ENCODE assay signal across 12 cellular contexts in the genomic region with DNA sequence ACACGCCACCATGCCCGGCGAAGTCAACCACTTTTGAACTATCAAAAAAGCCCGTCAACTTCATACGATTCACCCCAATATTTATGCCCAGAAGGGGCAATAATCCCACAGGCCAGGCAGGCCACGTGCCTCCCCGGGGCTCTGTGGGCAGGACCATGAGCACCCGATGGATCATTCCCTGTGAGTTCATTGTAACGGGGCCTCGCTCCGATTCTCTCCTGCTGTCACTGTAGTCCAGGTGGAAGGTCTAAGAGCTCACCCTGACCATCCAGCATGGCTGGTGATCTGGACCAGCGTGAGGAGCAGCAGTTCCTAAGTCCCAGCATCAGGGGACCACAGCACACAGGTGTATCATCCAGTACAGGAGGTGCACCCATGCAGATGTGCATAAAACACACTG.
"Had no signal": no experiment of that assay in that cellular context is flagged by ENCODE, and none has a peak within 500 bp of the region (broad histone marks: within the 10 kb centered on the region; RNA-seq: fewer than 3 reads in every experiment).

No MANE protein-coding gene starts in this region.

- H3K9me3 Mint-ChIP-seq: stimulated activated memory B cell treated with anti-CD40 and anti-IgM and Interleukin-4, amounts not matched to agents 10 μg/mL and 1 μg/mL and 100 μg/mL, for 72 hours had no signal

- DNase-seq: activated CD4-positive, alpha-beta T cell treated with anti-CD3 and anti-CD28 coated beads for 36 hours; activated CD8-positive, alpha-beta T cell treated with anti-CD3 and anti-CD28 coated beads, Interleukin-2, amount 10 ng/mL, durations not matched to agents 7 days and 5 days; foreskin keratinocyte; heart right ventricle; islet precursor cell; left ventricle myocardium inferior; nephron progenitor cell; transverse colon had no signal

- H3K27ac ChIP-seq: cardiac muscle cell, foreskin keratinocyte, left ventricle myocardium inferior, pancreas, transverse colon had no signal

- H3K4me3 ChIP-seq: ascending aorta, cardiac muscle cell, heart right ventricle, pancreas, transverse colon had no signal

- H3K27ac Mint-ChIP-seq: activated CD4-positive, alpha-beta T cell treated with anti-CD3 and anti-CD28 coated beads for 36 hours; activated CD8-positive, alpha-beta T cell treated with anti-CD3 and anti-CD28 coated beads, Interleukin-2, amount 10 ng/mL, durations not matched to agents 7 days and 5 days; nephron progenitor cell; stimulated activated memory B cell treated with anti-CD40 and anti-IgM and Interleukin-4, amounts not matched to agents 10 μg/mL and 1 μg/mL and 100 μg/mL, for 72 hours had no signal

- H3K4me1 Mint-ChIP-seq: activated CD4-positive, alpha-beta T cell treated with anti-CD3 and anti-CD28 coated beads for 36 hours; stimulated activated memory B cell treated with anti-CD40 and anti-IgM and Interleukin-4, amounts not matched to agents 10 μg/mL and 1 μg/mL and 100 μg/mL, for 72 hours had no signal

- H3K9me3 ChIP-seq: ascending aorta, heart right ventricle, pancreas, transverse colon had no signal

- H3K4me1 ChIP-seq: ascending aorta, foreskin keratinocyte, pancreas, transverse colon had no signal

- H3K36me3 ChIP-seq: ascending aorta, left ventricle myocardium inferior, transverse colon had no signal

- ATAC-seq: activated CD4-positive, alpha-beta T cell treated with anti-CD3 and anti-CD28 coated beads for 36 hours; activated CD8-positive, alpha-beta T cell treated with anti-CD3 and anti-CD28 coated beads, Interleukin-2, amount 10 ng/mL, durations not matched to agents 7 days and 5 days; foreskin keratinocyte; stimulated activated memory B cell treated with anti-CD40 and anti-IgM and Interleukin-4, amounts not matched to agents 10 μg/mL and 1 μg/mL and 100 μg/mL, for 72 hours had no signal

- H3K27me3 Mint-ChIP-seq: activated CD4-positive, alpha-beta T cell treated with anti-CD3 and anti-CD28 coated beads for 36 hours had no signal

- H3K4me3 Mint-ChIP-seq: activated CD4-positive, alpha-beta T cell treated with anti-CD3 and anti-CD28 coated beads for 36 hours; activated CD8-positive, alpha-beta T cell treated with anti-CD3 and anti-CD28 coated beads, Interleukin-2, amount 10 ng/mL, durations not matched to agents 7 days and 5 days; nephron progenitor cell; stimulated activated memory B cell treated with anti-CD40 and anti-IgM and Interleukin-4, amounts not matched to agents 10 μg/mL and 1 μg/mL and 100 μg/mL, for 72 hours had no signal

- H3K27me3 ChIP-seq: ascending aorta, cardiac muscle cell, foreskin keratinocyte, pancreas, transverse colon had no signal
